Comparison of ENCODE assay signal across 9 cellular contexts in genomic region chr16:82229800-82230619, GRCh38. TPM values are rescaled to one million over a fixed set of nuclear protein-coding genes. Genes with fewer than 3 reads are reported as not detected.
DNase-seq lines count a peak whose midpoint lies in the region; ATAC-seq and TF ChIP-seq lines count a peak whose summit lies in the region.
"Had no signal": no experiment of that assay in that cellular context is flagged by ENCODE, and none has a peak within 500 bp of the region (broad histone marks: within the 10 kb centered on the region; RNA-seq: fewer than 3 reads in every experiment).

No MANE protein-coding gene starts in this region.

- H3K36me3 Mint-ChIP-seq in activated T-helper 2 cell treated with anti-CD3 and anti-CD28 coated beads, Interferon-gamma antibody, Interleukin-2, Interleukin-4, amounts not matched to agents 10 μg/mL and 5 μg/mL and 100 μg/mL, durations not matched to agents 14 hours and 24 hours and 36 hours (ENCODE audit: low read depth) = no peaks in the 10 kb centered on the region

- H3K27ac ChIP-seq in foreskin keratinocyte (no peak overlapping the region), thyroid gland (no peak overlapping the region)

- no peak overlapping the region for H3K4me3 ChIP-seq in Jurkat, Clone E6-1 (ENCODE audit: low read length)
- H3K4me3 ChIP-seq in thyroid gland (replicated peaks in 1 of 3) = no peak overlapping the region

- intact Hi-C loops in activated T-helper 2 cell treated with anti-CD3 and anti-CD28 coated beads, Interferon-gamma antibody, Interleukin-2, Interleukin-4, amounts not matched to agents 10 μg/mL and 5 μg/mL and 100 μg/mL, durations not matched to agents 14 hours and 24 hours and 36 hours (cut with micrococcal nuclease) = loop anchor here (1.0 to 5.0 kb wide), 3 partner anchors 198 to 340 kb away; no protein-coding TSS in a partner anchor
- intact Hi-C loops in thyroid gland (cut with DNase I) = loop anchor here (5.0 kb wide), 1 partner anchor 343 kb away; no protein-coding TSS in a partner anchor

- H3K4me3 Mint-ChIP-seq in activated T-helper 2 cell treated with anti-CD3 and anti-CD28 coated beads, Interferon-gamma antibody, Interleukin-2, Interleukin-4, amounts not matched to agents 10 μg/mL and 5 μg/mL and 100 μg/mL, durations not matched to agents 14 hours and 24 hours and 36 hours (ENCODE audit: low read depth) = no peak overlapping the region
- H3K4me3 Mint-ChIP-seq: T-helper 1 cell treated with Interleukin-12 subunit alpha and Interleukin-12 subunit beta and Interleukin-4 antibody, amounts not matched to agents 30 μg/mL and 1 μg/mL, for 36 hours had no signal

- no peaks in the 10 kb centered on the region for H3K4me1 Mint-ChIP-seq in activated T-helper 2 cell treated with anti-CD3 and anti-CD28 coated beads, Interferon-gamma antibody, Interleukin-2, Interleukin-4, amounts not matched to agents 10 μg/mL and 5 μg/mL and 100 μg/mL, durations not matched to agents 14 hours and 24 hours and 36 hours (ENCODE audit: low read depth)

- TF ChIP-seq CTCF in foreskin keratinocyte (conservative IDR thresholded peaks at IDR 0.05) (peak; percentile 96), thyroid gland (IDR thresholded peaks at IDR 0.05) (peak; percentile 60 to 81 (median 62))

- ATAC-seq in foreskin keratinocyte = peak; percentile 79
- no peak for ATAC-seq in GM21786 (IDR thresholded peaks at IDR 0.05; ENCODE audit: unreplicated experiment)

- peaks cover 26% of the 10 kb centered on the region for H3K27me3 Mint-ChIP-seq in activated T-helper 2 cell treated with anti-CD3 and anti-CD28 coated beads, Interferon-gamma antibody, Interleukin-2, Interleukin-4, amounts not matched to agents 10 μg/mL and 5 μg/mL and 100 μg/mL, durations not matched to agents 14 hours and 24 hours and 36 hours (ENCODE audit: low read depth)

- no peaks in the 10 kb centered on the region for H3K9me3 Mint-ChIP-seq in activated T-helper 2 cell treated with anti-CD3 and anti-CD28 coated beads, Interferon-gamma antibody, Interleukin-2, Interleukin-4, amounts not matched to agents 10 μg/mL and 5 μg/mL and 100 μg/mL, durations not matched to agents 14 hours and 24 hours and 36 hours
- H3K9me3 Mint-ChIP-seq: T-helper 1 cell treated with Interleukin-12 subunit alpha and Interleukin-12 subunit beta and Interleukin-4 antibody, amounts not matched to agents 30 μg/mL and 1 μg/mL, for 36 hours had no signal

- no peaks in the 10 kb centered on the region for H3K9me3 ChIP-seq in thyroid gland

- no peak for TF ChIP-seq POLR2A in thyroid gland (IDR thresholded peaks at IDR 0.05)

- H3K4me1 ChIP-seq in foreskin keratinocyte (peaks cover 11% of the 10 kb centered on the region), thyroid gland (no peaks in the 10 kb centered on the region)

- WGBS in thyroid gland, 2 donors = 44 to 45% methylated on average over 6 of the region's 6 CpGs

- no peak overlapping the region for H3K27ac Mint-ChIP-seq in activated T-helper 2 cell treated with anti-CD3 and anti-CD28 coated beads, Interferon-gamma antibody, Interleukin-2, Interleukin-4, amounts not matched to agents 10 μg/mL and 5 μg/mL and 100 μg/mL, durations not matched to agents 14 hours and 24 hours and 36 hours
- H3K27ac Mint-ChIP-seq: T-helper 1 cell treated with Interleukin-12 subunit alpha and Interleukin-12 subunit beta and Interleukin-4 antibody, amounts not matched to agents 30 μg/mL and 1 μg/mL, for 36 hours had no signal

- H3K36me3 ChIP-seq in thyroid gland = no peaks in the 10 kb centered on the region

- DNase-seq in D341Med (ENCODE audit: low spot score) = peak; percentile 75
- peak; percentile 36 for DNase-seq in Jurkat, Clone E6-1 (ENCODE audit: low read depth, low spot score)
- DNase-seq in RPMI7951 (ENCODE audit: low read depth) = peak; percentile 66
- DNase-seq in activated T-helper 2 cell treated with anti-CD3 and anti-CD28 coated beads, Interferon-gamma antibody, Interleukin-2, Interleukin-4, amounts not matched to agents 10 μg/mL and 5 μg/mL and 100 μg/mL, durations not matched to agents 14 hours and 24 hours and 36 hours (ENCODE audit: low spot score) = peak; percentile 27
- DNase-seq in foreskin keratinocyte = peak in 1 of 2 donors; percentile 62
- peak; percentile 21 for DNase-seq in occipital lobe (lab: John Stamatoyannopoulos, UW)
- DNase-seq in thyroid gland = peak; percentile 54 to 71

- H3K27me3 ChIP-seq in foreskin keratinocyte (no peaks in the 10 kb centered on the region), thyroid gland (no peaks in the 10 kb centered on the region)

RNA-seq across cellular contexts. Expression of gene MPHOSPH6, which starts 60.0 kb away (rescaled TPM):
- 78.0 TPM for polyA plus RNA-seq in Jurkat, Clone E6-1 (2012; ENCODE audit: insufficient read depth, insufficient read length)
- total RNA-seq in RPMI7951 (2014; rRNA removed; shearing (Covaris generic)) = 60.6 and 91.3 TPM in 2 replicates
- 46.4 and 47.4 TPM in 2 replicates for total RNA-seq in activated T-helper 2 cell treated with anti-CD3 and anti-CD28 coated beads, Interferon-gamma antibody, Interleukin-2, Interleukin-4, amounts not matched to agents 10 μg/mL and 5 μg/mL and 100 μg/mL, durations not matched to agents 14 hours and 24 hours and 36 hours
- total RNA-seq in foreskin keratinocyte = 63.9 and 70.8 TPM in 2 replicates
- 73.3 and 83.9 TPM in 2 replicates for polyA plus RNA-seq in foreskin keratinocyte
- total RNA-seq in occipital lobe = 25.3 TPM
- total RNA-seq in thyroid gland = 10 to 100 TPM; 29.1 to 41.0 (median 34.3) TPM
